In genomic region chr18:2657043-2657512, GRCh38 we compare ENCODE assay signal across 8 cellular contexts. TPM values are rescaled to one million over a fixed set of nuclear protein-coding genes. Genes with fewer than 3 reads are reported as not detected.
DNase-seq lines count a peak whose midpoint lies in the region; ATAC-seq and TF ChIP-seq lines count a peak whose summit lies in the region.

No MANE protein-coding gene starts in this region.

- peaks cover 12 to 43% (median 30%) of the 10 kb centered on the region in 4 donors for H3K4me1 ChIP-seq in transverse colon

- no peaks in the 10 kb centered on the region for H3K27me3 ChIP-seq in kidney epithelial cell (ENCODE audit: control insufficient read depth, insufficient read depth, low read length)
- H3K27me3 ChIP-seq in transverse colon = no peaks in the 10 kb centered on the region

- peak overlapping the region; percentile 95 to 99 (median 98) for H3K27ac ChIP-seq in transverse colon

- no peaks in the 10 kb centered on the region for H3K9me3 Mint-ChIP-seq in activated T-cell treated with anti-CD3 and anti-CD28 coated beads, Interleukin-2, amount 50 U/mL, for 72 hours
- no peaks in the 10 kb centered on the region for H3K9me3 Mint-ChIP-seq in activated T-helper 17 cell treated with anti-CD3 and anti-CD28 coated beads, Interleukin-2, amount 50 U/mL, for 72 hours

- WGBS in transverse colon (ENCODE audit: low coverage in 1 of 2), 2 donors = 2 to 3% methylated on average over 11 of the region's 11 CpGs

- H3K27me3 Mint-ChIP-seq in activated T-cell treated with anti-CD3 and anti-CD28 coated beads, Interleukin-2, amount 50 U/mL, for 72 hours (ENCODE audit: low read depth) = no peaks in the 10 kb centered on the region
- no peaks in the 10 kb centered on the region for H3K27me3 Mint-ChIP-seq in activated T-helper 17 cell treated with anti-CD3 and anti-CD28 coated beads, Interleukin-2, amount 50 U/mL, for 72 hours

- H3K36me3 Mint-ChIP-seq in activated T-cell treated with anti-CD3 and anti-CD28 coated beads, Interleukin-2, amount 50 U/mL, for 72 hours (ENCODE audit: insufficient read depth in 2 of 2) = peaks cover 14 to 25% of the 10 kb centered on the region in 2 donors
- peaks cover 53% of the 10 kb centered on the region for H3K36me3 Mint-ChIP-seq in activated T-helper 17 cell treated with anti-CD3 and anti-CD28 coated beads, Interleukin-2, amount 50 U/mL, for 72 hours (ENCODE audit: low read depth)

- peaks cover 50% of the 10 kb centered on the region for H3K4me1 Mint-ChIP-seq in activated T-cell treated with anti-CD3 and anti-CD28 coated beads, Interleukin-2, amount 50 U/mL, for 72 hours (ENCODE audit: low read depth)
- H3K4me1 Mint-ChIP-seq in activated T-helper 17 cell treated with anti-CD3 and anti-CD28 coated beads, Interleukin-2, amount 50 U/mL, for 72 hours = peaks cover 23% of the 10 kb centered on the region

- intact Hi-C loops in transverse colon (cut with DNase I; ENCODE audit: low total_unique reads) = loop anchor here (10.0 kb wide), 1 partner anchor 82 kb away; the partner anchor contains the start of genes METTL4 and NDC80

- ATAC-seq in activated T-cell treated with anti-CD3 and anti-CD28 coated beads, Interleukin-2, amount 50 U/mL, for 72 hours (replicated peaks in 1 of 2) = no peak
- ATAC-seq in activated T-helper 17 cell treated with anti-CD3 and anti-CD28 coated beads, Interleukin-2, amount 50 U/mL, for 72 hours (replicated peaks) = no peak

- TF ChIP-seq EP300 in transverse colon (IDR thresholded peaks at IDR 0.05; ENCODE audit: low read depth) = no peak

- in situ Hi-C loops in transverse colon (cut with MboI; ENCODE audit: low pct_ligation_motif_present in 1 of 4, low pct_unique_long_range_greater_than_20kb in 1 of 4, low sequenced_read_pairs in 3 of 4) = loop anchor here in 2 of 4 donors (10.0 kb wide), 2 partner anchors 82 to 92 kb away; partner anchors contain the start of genes METTL4 (in 1 of the 2) and NDC80 (in 1 of the 2)

- H3K4me3 Mint-ChIP-seq in activated T-cell treated with anti-CD3 and anti-CD28 coated beads, Interleukin-2, amount 50 U/mL, for 72 hours = peak overlapping the region; percentile 96 to 100
- H3K4me3 Mint-ChIP-seq in activated T-helper 17 cell treated with anti-CD3 and anti-CD28 coated beads, Interleukin-2, amount 50 U/mL, for 72 hours = peak overlapping the region; percentile 93

- peak overlapping the region; percentile 82 for H3K4me3 ChIP-seq in kidney epithelial cell (ENCODE audit: low read depth, low read length)
- H3K4me3 ChIP-seq in transverse colon = peak overlapping the region; percentile 60 to 90 (median 88)

- TF ChIP-seq CTCF in kidney epithelial cell (IDR thresholded peaks at IDR 0.05; ENCODE audit: insufficient read depth, low read length, poor library complexity, severe bottlenecking) = no peak
- TF ChIP-seq CTCF in transverse colon (IDR thresholded peaks at IDR 0.05) = no peak

- DNase-seq in activated T-cell treated with anti-CD3 and anti-CD28 coated beads, Interleukin-2, amount 50 U/mL, for 72 hours = no peak
- DNase-seq in activated T-cell treated with anti-CD3 and anti-CD28 coated beads, Interleukin-2, amount 50 U/mL, for 48 hours = no peak
- DNase-seq in kidney epithelial cell (ENCODE audit: low read depth) (no peak), transverse colon (no peak), NCI-H524 treated with DMSO at 0.1 percent for 48 hours (lab: John Stamatoyannopoulos, UW) (no peak), epidermal melanocyte (ENCODE audit: insufficient read length, low spot score) (no peak), NCI-H1048 (lab: John Stamatoyannopoulos, UW) (no peak)

- H3K36me3 ChIP-seq in kidney epithelial cell (ENCODE audit: control insufficient read depth, insufficient read depth, low read length) = no peaks in the 10 kb centered on the region
- no peaks in the 10 kb centered on the region for H3K36me3 ChIP-seq in transverse colon

- peak overlapping the region; percentile 97 for H3K27ac Mint-ChIP-seq in activated T-cell treated with anti-CD3 and anti-CD28 coated beads, Interleukin-2, amount 50 U/mL, for 72 hours
- H3K27ac Mint-ChIP-seq in activated T-helper 17 cell treated with anti-CD3 and anti-CD28 coated beads, Interleukin-2, amount 50 U/mL, for 72 hours = peak overlapping the region; percentile 98

- TF ChIP-seq POLR2A in transverse colon (IDR thresholded peaks at IDR 0.05) = no peak

- no peaks in the 10 kb centered on the region for H3K9me3 ChIP-seq in transverse colon

RNA-seq across cellular contexts. Expression of gene SMCHD1, which starts 1.6 kb away (rescaled TPM):
- total RNA-seq in activated T-cell treated with anti-CD3 and anti-CD28 coated beads, Interleukin-2, amount 50 U/mL, for 72 hours = 100 to 1,000 TPM; 103 to 137 TPM
- 100 to 1,000 TPM in 1 of 2 donors, 10 to 100 TPM in 1; 99.5 to 106 TPM for total RNA-seq in activated T-helper 17 cell treated with anti-CD3 and anti-CD28 coated beads, Interleukin-2, amount 50 U/mL, for 72 hours
- total RNA-seq in kidney epithelial cell (28.0 and 37.5 TPM in 2 replicates), transverse colon (100 to 1,000 TPM in 3 of 4 donors, 10 to 100 TPM in 1; 41.0 to 179 (median 136) TPM)
